1 cellular context compared by ENCODE assay signal in genomic region chr10:63297941-63298340, GRCh38.
TF ChIP-seq lines count a peak whose summit lies in the region.

No MANE protein-coding gene starts in this region.

TF ChIP-seq in WTC11, 78 proteins besides CTCF, POLR2A, EP300 and RAD21 (continued from another document):
- no peak for TF ChIP-seq AR (CRISPR knock-in tag; IDR thresholded peaks at IDR 0.05)
- TF ChIP-seq PRRX2 (CRISPR knock-in tag; IDR thresholded peaks at IDR 0.05): no peak
- no peak for TF ChIP-seq ZNF317 (CRISPR knock-in tag; IDR thresholded peaks at IDR 0.05; ENCODE audit: borderline replicate concordance, low read depth)
- TF ChIP-seq RELA (CRISPR knock-in tag; IDR thresholded peaks at IDR 0.05; ENCODE audit: borderline replicate concordance): no peak
TF ChIP-seq in WTC11: peak in this region for 0.
